Comparison of ENCODE assay signal across 12 cellular contexts in genomic region chr21:33232640-33233039, GRCh38. TPM values are rescaled to one million over a fixed set of nuclear protein-coding genes. Genes with fewer than 3 reads are reported as not detected.
DNase-seq lines count a peak whose midpoint lies in the region; ATAC-seq and TF ChIP-seq lines count a peak whose summit lies in the region.
"Had no signal": no experiment of that assay in that cellular context is flagged by ENCODE, and none has a peak within 500 bp of the region (broad histone marks: within the 10 kb centered on the region; RNA-seq: fewer than 3 reads in every experiment).

No MANE protein-coding gene starts in this region.

- POLR2A ChIA-PET in CD4-positive, alpha-beta memory T cell (lab: Charles Lee; ENCODE audit: partially characterized antibody), result interaction anchor here (0.7 to 4.9 kb wide), 9 partner anchors 8 to 247 kb away, joined by 3 to 33 read pairs (median 5); partner anchors contain the start of genes IL10RB and TMEM50B

- H3K36me3 Mint-ChIP-seq in CD4-positive, alpha-beta memory T cell, result peaks cover 16 to 36% of the 10 kb centered on the region in 2 donors
- H3K36me3 Mint-ChIP-seq in GM23338 (ENCODE audit: low read depth) (peaks cover 27% of the 10 kb centered on the region), mesothelial cell of epicardium (no peaks in the 10 kb centered on the region), endodermal cell (ENCODE audit: low read depth) (peaks cover 19% of the 10 kb centered on the region)
- H3K36me3 Mint-ChIP-seq in activated T-helper 17 cell treated with anti-CD3 and anti-CD28 coated beads, Interleukin-2, amount 50 U/mL, for 72 hours (ENCODE audit: low read depth), result peaks cover 44% of the 10 kb centered on the region

- ATAC-seq in GM23338, result no peak
- no peak for ATAC-seq in activated T-helper 17 cell treated with anti-CD3 and anti-CD28 coated beads, Interleukin-2, amount 50 U/mL, for 72 hours (replicated peaks)

- peak overlapping the region; percentile 19 to 87 for H3K4me3 ChIP-seq in CD4-positive, alpha-beta memory T cell (ENCODE audit: low read length in 2 of 2)
- H3K4me3 ChIP-seq in GM23338 (no peak overlapping the region), endodermal cell (ENCODE audit: low read length) (no peak overlapping the region)

- H3K27ac Mint-ChIP-seq in CD4-positive, alpha-beta memory T cell, result peak overlapping the region; percentile 22 to 96 (median 80)
- H3K27ac Mint-ChIP-seq in GM23338, result no peak overlapping the region
- peak overlapping the region; percentile 81 for H3K27ac Mint-ChIP-seq in activated T-helper 17 cell treated with anti-CD3 and anti-CD28 coated beads, Interleukin-2, amount 50 U/mL, for 72 hours
- peak overlapping the region; percentile 70 for H3K27ac Mint-ChIP-seq in mesothelial cell of epicardium
- H3K27ac Mint-ChIP-seq in endodermal cell, result no peak overlapping the region

- WGBS in endodermal cell (ENCODE audit: insufficient coverage in 1 of 2, insufficient read length in 1 of 2), 2 experiments, result 71 to 79% methylated on average over 1 to 3 of the region's 3 CpGs

- TF ChIP-seq CTCF in GM23338 (conservative IDR thresholded peaks at IDR 0.05; ENCODE audit: low read depth in 2 of 2) (no peak), mesothelial cell of epicardium (IDR thresholded peaks at IDR 0.05; ENCODE audit: unreplicated experiment) (no peak), endodermal cell (conservative IDR thresholded peaks at IDR 0.05) (no peak)

- H3F3A ChIP-seq in GM23338 (replicated peaks; ENCODE audit: low read depth), result no peaks in the 10 kb centered on the region; the same call in 1 of the 2 replicates

- H3K9ac ChIP-seq in endodermal cell (ENCODE audit: extremely low read depth, low read length, poor library complexity, severe bottlenecking), result no peak overlapping the region

- no peaks in the 10 kb centered on the region for H3K36me3 ChIP-seq in CD4-positive, alpha-beta memory T cell (ENCODE audit: insufficient read depth, low read length)
- H3K36me3 ChIP-seq in GM23338 (ENCODE audit: insufficient read depth) (no peaks in the 10 kb centered on the region), endodermal cell (ENCODE audit: control insufficient read depth, insufficient read depth, low read length) (peaks cover 4% of the 10 kb centered on the region)
- H3K36me3 ChIP-seq: Peyer's patch had no signal

- H4K20me1 ChIP-seq in GM23338 (replicated peaks; ENCODE audit: insufficient read depth), result 0 out of 2 replicates have a peak, but pooled peaks cover 3% of the 10 kb centered on the region

- H3K9me2 ChIP-seq in GM23338 (ENCODE audit: insufficient read depth), result no peaks in the 10 kb centered on the region

- H3K4me1 ChIP-seq in CD4-positive, alpha-beta memory T cell (ENCODE audit: insufficient read depth, low read length), result peaks cover 64% of the 10 kb centered on the region
- H3K4me1 ChIP-seq in GM23338 (ENCODE audit: insufficient read depth), result peaks cover 24% of the 10 kb centered on the region
- H3K4me1 ChIP-seq in endodermal cell (ENCODE audit: control insufficient read depth, insufficient read depth, low read length), result peaks cover 7% of the 10 kb centered on the region

- peaks cover 37% of the 10 kb centered on the region for H3K79me2 ChIP-seq in GM23338 (replicated peaks; ENCODE audit: insufficient read depth)

- H3K4me3 Mint-ChIP-seq in CD4-positive, alpha-beta memory T cell, result peak overlapping the region; percentile 66 to 97 (median 94)
- H3K4me3 Mint-ChIP-seq in GM23338, result no peak overlapping the region
- H3K4me3 Mint-ChIP-seq in activated T-helper 17 cell treated with anti-CD3 and anti-CD28 coated beads, Interleukin-2, amount 50 U/mL, for 72 hours, result peak overlapping the region; percentile 74
- no peak overlapping the region for H3K4me3 Mint-ChIP-seq in mesothelial cell of epicardium
- no peak overlapping the region for H3K4me3 Mint-ChIP-seq in endodermal cell

- no peaks in the 10 kb centered on the region for H3K27me3 Mint-ChIP-seq in CD4-positive, alpha-beta memory T cell
- H3K27me3 Mint-ChIP-seq in GM23338 (ENCODE audit: insufficient read depth, low read depth, poor library complexity) (peaks cover 9% of the 10 kb centered on the region), mesothelial cell of epicardium (ENCODE audit: low read depth) (no peaks in the 10 kb centered on the region), endodermal cell (ENCODE audit: insufficient read depth) (peaks cover 2% of the 10 kb centered on the region)
- H3K27me3 Mint-ChIP-seq in activated T-helper 17 cell treated with anti-CD3 and anti-CD28 coated beads, Interleukin-2, amount 50 U/mL, for 72 hours, result no peaks in the 10 kb centered on the region

- CTCF ChIA-PET in CD4-positive, alpha-beta memory T cell (lab: Charles Lee; ENCODE audit: partially characterized antibody), result interaction anchor here (0.9 to 1.5 kb wide), 5 partner anchors 13 to 144 kb away, joined by 3 to 4 read pairs (median 3); no protein-coding TSS in a partner anchor

- H3K9me3 ChIP-seq in CD4-positive, alpha-beta memory T cell (ENCODE audit: control insufficient read depth in 1 of 2, low read length in 2 of 2), result no peaks in the 10 kb centered on the region
- peaks cover 3% of the 10 kb centered on the region for H3K9me3 ChIP-seq in endodermal cell (ENCODE audit: control insufficient read depth, low read length)
- H3K9me3 ChIP-seq: Peyer's patch had no signal

- intact Hi-C loops in CD4-positive, alpha-beta memory T cell (cut with micrococcal nuclease), result loop anchor here (5.0 kb wide), 1 partner anchor 90 kb away; the partner anchor contains the start of gene IFNAR1

- H3K27ac ChIP-seq in CD4-positive, alpha-beta memory T cell (ENCODE audit: low read depth, low read length), result peak overlapping the region; percentile 86
- H3K27ac ChIP-seq in GM23338 (ENCODE audit: low read depth), result no peak overlapping the region
- H3K27ac ChIP-seq in endodermal cell (ENCODE audit: low read depth, low read length), result no peak overlapping the region

- no peaks in the 10 kb centered on the region for H3K27me3 ChIP-seq in CD4-positive, alpha-beta memory T cell (ENCODE audit: insufficient read depth, low read length)
- H3K27me3 ChIP-seq in GM23338 (ENCODE audit: insufficient read depth) (peaks cover 5% of the 10 kb centered on the region; the same call in 1 of the 2 replicates), endodermal cell (ENCODE audit: control insufficient read depth, insufficient read depth, low read length, poor library complexity, severe bottlenecking) (no peaks in the 10 kb centered on the region)
- H3K27me3 ChIP-seq: Peyer's patch had no signal

- H2AFZ ChIP-seq in GM23338, result no peak overlapping the region

- peaks cover 47 to 73% (median 59%) of the 10 kb centered on the region in 4 donors for H3K4me1 Mint-ChIP-seq in CD4-positive, alpha-beta memory T cell
- H3K4me1 Mint-ChIP-seq in GM23338, result peaks cover 30% of the 10 kb centered on the region
- peaks cover 46% of the 10 kb centered on the region for H3K4me1 Mint-ChIP-seq in activated T-helper 17 cell treated with anti-CD3 and anti-CD28 coated beads, Interleukin-2, amount 50 U/mL, for 72 hours
- H3K4me1 Mint-ChIP-seq in mesothelial cell of epicardium, result peaks cover 62% of the 10 kb centered on the region
- H3K4me1 Mint-ChIP-seq in endodermal cell, result peaks cover 22% of the 10 kb centered on the region

- H3K9me3 Mint-ChIP-seq in CD4-positive, alpha-beta memory T cell, result no peaks in the 10 kb centered on the region
- H3K9me3 Mint-ChIP-seq in GM23338, result peaks cover 14% of the 10 kb centered on the region
- no peaks in the 10 kb centered on the region for H3K9me3 Mint-ChIP-seq in activated T-helper 17 cell treated with anti-CD3 and anti-CD28 coated beads, Interleukin-2, amount 50 U/mL, for 72 hours
- H3K9me3 Mint-ChIP-seq in mesothelial cell of epicardium, result no peaks in the 10 kb centered on the region
- H3K9me3 Mint-ChIP-seq in endodermal cell, result peaks cover 7% of the 10 kb centered on the region

- H3K4me2 ChIP-seq in GM23338, result 0 out of 2 replicates have a peak overlapping the region, but pooled peaks have one; percentile 23

- no peak for DNase-seq in CD4-positive, alpha-beta memory T cell
- no peak for DNase-seq in GM23338 (ENCODE audit: low spot score)
- DNase-seq in mesothelial cell of epicardium (ENCODE audit: low spot score in 2 of 2, unreplicated experiment in 2 of 2), result no peak
- no peak for DNase-seq in SKM-1 (lab: John Stamatoyannopoulos, UW; ENCODE audit: unreplicated experiment)
- DNase-seq in stimulated activated CD4-positive, alpha-beta T cell treated with anti-CD3 and anti-CD28 coated beads, Interleukin-4, amount 100 ng/mL, for 24 hours, result no peak
- DNase-seq in anterior cingulate cortex (lab: John Stamatoyannopoulos, UW), result no peak
- no peak for DNase-seq in endodermal cell
- DNase-seq: activated CD4-positive, alpha-beta T cell treated with anti-CD3 and anti-CD28 coated beads, Interleukin-2, amount 50 U/mL, for 1 hour; NCI-H2081; Peyer's patch; stimulated activated CD4-positive, alpha-beta T cell treated with anti-CD3 and anti-CD28 coated beads, Interleukin-12 subunit alpha, Interleukin-12 subunit beta, amount 100 ng/mL, for 4 hours had no signal

TF ChIP-seq in GM23338, 12 proteins besides CTCF, POLR2A, EP300 and RAD21:
- no peak for TF ChIP-seq ZNF114 (CRISPR knock-in tag; IDR thresholded peaks at IDR 0.05)
- TF ChIP-seq NANOG (IDR thresholded peaks at IDR 0.05; ENCODE audit: borderline replicate concordance), result no peak

RNA-seq across cellular contexts. Expression of gene IFNAR2, which starts 2.9 kb away (rescaled TPM):
- total RNA-seq in CD4-positive, alpha-beta memory T cell, result 10 to 100 TPM; 76.5 to 77.7 TPM
- 10 to 100 TPM; 78.0 to 81.1 TPM for polyA plus RNA-seq in CD4-positive, alpha-beta memory T cell
- 11.1 and 18.2 TPM in 2 replicates for total RNA-seq in GM23338 (2014; rRNA removed; shearing (Covaris generic))
- 14.5 and 16.8 TPM in 2 replicates for polyA plus RNA-seq in GM23338 (2016; fragmentation: Nextera tagmentation; extraction: Ambion mirVana)
- total RNA-seq in activated T-helper 17 cell treated with anti-CD3 and anti-CD28 coated beads, Interleukin-2, amount 50 U/mL, for 72 hours, result 10 to 100 TPM; 34.6 to 35.4 TPM
- total RNA-seq in mesothelial cell of epicardium (19.4 to 20.7 TPM (median 20.3 TPM) in 3 replicates), endodermal cell (10 to 100 TPM; 14.1 to 27.7 TPM)
- 24.1 TPM for polyA plus RNA-seq in endodermal cell (2013, experiment 1 of 2)
- polyA plus RNA-seq in endodermal cell (2013, experiment 2 of 2), result 24.8 TPM

RNA-seq across cellular contexts. Expression of gene IL10RB, which starts 33.5 kb away (rescaled TPM):
- 10 to 100 TPM; 30.6 to 36.4 TPM for total RNA-seq in CD4-positive, alpha-beta memory T cell
- polyA plus RNA-seq in CD4-positive, alpha-beta memory T cell, result 10 to 100 TPM; 53.3 to 61.8 TPM
- total RNA-seq in GM23338 (2014; rRNA removed; shearing (Covaris generic)), result 2.1 and 2.5 TPM in 2 replicates
- 2.2 and 2.4 TPM in 2 replicates for polyA plus RNA-seq in GM23338 (2016; fragmentation: Nextera tagmentation; extraction: Ambion mirVana)
- total RNA-seq in activated T-helper 17 cell treated with anti-CD3 and anti-CD28 coated beads, Interleukin-2, amount 50 U/mL, for 72 hours, result 10 to 100 TPM; 30.1 to 46.7 TPM
- 17.2 to 19.2 TPM (median 19.1 TPM) in 3 replicates for total RNA-seq in mesothelial cell of epicardium
- total RNA-seq in endodermal cell, result 1 to 10 TPM; 4.1 to 5.3 TPM
- 11.6 TPM for polyA plus RNA-seq in endodermal cell (2013, experiment 1 of 2)
- polyA plus RNA-seq in endodermal cell (2013, experiment 2 of 2), result 8.9 TPM

Comparison
In these comparisons a context has a peak if more than half of its experiments do, and no peak if none do; other contexts are left out.
1. H3K4me3 ChIP-seq: peak in CD4-positive, alpha-beta memory T cell (2 of 2); none in GM23338 (single experiment) and endodermal cell (single experiment).
2. H3K27ac Mint-ChIP-seq: peak in CD4-positive, alpha-beta memory T cell (7 of 7), activated T-helper 17 cell treated with anti-CD3 and anti-CD28 coated beads, Interleukin-2, amount 50 U/mL, for 72 hours (single experiment) and mesothelial cell of epicardium (single experiment); none in GM23338 (single experiment) and endodermal cell (single experiment).
3. H3K4me3 Mint-ChIP-seq: peak in CD4-positive, alpha-beta memory T cell (8 of 8) and activated T-helper 17 cell treated with anti-CD3 and anti-CD28 coated beads, Interleukin-2, amount 50 U/mL, for 72 hours (single experiment); none in GM23338 (single experiment), mesothelial cell of epicardium (single experiment) and endodermal cell (single experiment).